ENCODE assay signal across 8 cellular contexts in the genomic region with DNA sequence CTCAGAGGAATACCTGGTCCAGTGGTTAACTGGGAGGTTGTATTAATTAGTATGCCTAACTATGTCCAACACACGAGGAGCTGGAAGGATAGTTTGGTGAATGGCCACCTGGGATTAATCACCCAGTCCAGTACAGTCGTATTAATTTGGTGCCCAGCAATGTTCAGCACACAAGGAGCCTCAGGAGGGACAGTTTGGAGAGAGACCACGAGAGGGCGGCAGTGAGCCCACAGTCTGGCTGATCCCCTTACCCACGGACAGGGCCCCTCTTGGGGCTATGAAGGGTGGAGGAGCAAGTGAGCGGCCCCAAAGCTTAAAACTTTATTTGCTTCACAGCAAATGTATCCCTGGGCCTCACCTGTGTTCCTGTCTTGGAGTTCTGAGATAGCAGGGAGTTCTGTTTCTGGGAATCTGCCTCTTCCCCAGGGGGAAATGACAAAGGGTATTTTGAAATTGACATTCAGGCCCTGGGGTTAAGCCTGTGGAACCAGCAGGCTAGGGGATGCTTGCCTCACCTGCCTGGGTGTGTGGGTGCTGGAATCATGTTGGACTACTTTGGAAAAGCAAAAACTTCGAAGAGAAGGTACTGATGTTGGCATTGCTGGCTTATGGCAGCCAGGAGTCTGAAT.
A peak's percentile ranks its signal among the peaks of the same experiment; 100 is the strongest.
DNase-seq lines count a peak whose midpoint lies in the region; ATAC-seq lines count a peak whose summit lies in the region.

No MANE protein-coding gene starts in this region.

- peak; percentile 12 to 29 for DNase-seq in SHP77 (lab: John Stamatoyannopoulos, UW)
- DNase-seq in SHP77 treated with DMSO at 0.1 percent for 48 hours (lab: John Stamatoyannopoulos, UW) = no peak
- DNase-seq in NCI-H2227 treated with DMSO at 0.1 percent for 48 hours (lab: John Stamatoyannopoulos, UW) = peak; percentile 27
- peak; percentile 57 for DNase-seq in activated T-cell treated with anti-CD3 and anti-CD28 coated beads, Interleukin-2, amount 50 U/mL, for 24 hours
- peak; percentile 40 for DNase-seq in glomerular visceral epithelial cell (ENCODE audit: extremely low spot score)
- peak; percentile 16 for DNase-seq in renal cortical epithelial cell (ENCODE audit: low read depth)
- no peak for DNase-seq in amniotic stem cell (lab: John Stamatoyannopoulos, UW)

- H3K4me3 Mint-ChIP-seq in activated T-cell treated with anti-CD3 and anti-CD28 coated beads, Interleukin-2, amount 50 U/mL, for 24 hours = no peak overlapping the region

- no peak overlapping the region for H3K27ac Mint-ChIP-seq in activated T-cell treated with anti-CD3 and anti-CD28 coated beads, Interleukin-2, amount 50 U/mL, for 24 hours

- no peaks in the 10 kb centered on the region for H3K9me3 Mint-ChIP-seq in activated T-cell treated with anti-CD3 and anti-CD28 coated beads, Interleukin-2, amount 50 U/mL, for 24 hours

- H3K4me1 Mint-ChIP-seq in activated T-cell treated with anti-CD3 and anti-CD28 coated beads, Interleukin-2, amount 50 U/mL, for 24 hours (ENCODE audit: low read depth) = no peaks in the 10 kb centered on the region

- peaks cover 12% of the 10 kb centered on the region for H3K27me3 Mint-ChIP-seq in activated T-cell treated with anti-CD3 and anti-CD28 coated beads, Interleukin-2, amount 50 U/mL, for 24 hours

- no peaks in the 10 kb centered on the region for H3K36me3 Mint-ChIP-seq in activated T-cell treated with anti-CD3 and anti-CD28 coated beads, Interleukin-2, amount 50 U/mL, for 24 hours (ENCODE audit: low read depth)

- no peak for ATAC-seq in HG03025 (IDR thresholded peaks at IDR 0.05; ENCODE audit: low FRiP score, unreplicated experiment)

Comparison
In these comparisons a context has a peak if more than half of its experiments do, and no peak if none do; other contexts are left out.
1. DNase-seq: peak in SHP77 (2 of 2), NCI-H2227 treated with DMSO at 0.1 percent for 48 hours (single experiment), activated T-cell treated with anti-CD3 and anti-CD28 coated beads, Interleukin-2, amount 50 U/mL, for 24 hours (single experiment), glomerular visceral epithelial cell (single experiment) and renal cortical epithelial cell (single experiment); none in SHP77 treated with DMSO at 0.1 percent for 48 hours (single experiment) and amniotic stem cell (single experiment).